26 cellular contexts compared by ENCODE assay signal in the genomic region with DNA sequence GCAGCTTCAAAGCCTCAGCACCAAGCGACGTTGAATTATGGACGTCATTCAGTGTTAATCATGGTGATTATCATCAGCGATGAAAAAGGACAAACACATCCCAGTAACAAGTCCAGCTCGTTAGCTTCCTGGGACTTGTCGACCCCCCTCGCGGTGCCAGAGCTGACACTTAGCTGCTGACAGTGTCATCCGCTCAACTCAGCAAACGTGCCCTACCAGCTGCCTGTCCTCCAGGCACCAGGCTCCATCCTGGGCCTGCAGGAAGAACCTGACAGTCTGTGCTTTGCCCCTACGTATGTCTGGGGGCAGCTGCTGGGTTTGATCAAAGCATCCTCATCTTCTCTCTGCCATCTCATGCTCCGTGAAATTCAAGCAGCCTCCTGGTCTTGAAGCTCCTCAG.
"Had no signal": no experiment of that assay in that cellular context is flagged by ENCODE, and none has a peak within 500 bp of the region (broad histone marks: within the 10 kb centered on the region; RNA-seq: fewer than 3 reads in every experiment).

No MANE protein-coding gene starts in this region.

- H3K27me3 ChIP-seq: SJCRH30 had no signal

- H3K9ac ChIP-seq: KMS-11 had no signal

- H3K4me2 ChIP-seq: KMS-11 had no signal

- H3K27ac ChIP-seq: KMS-11, RWPE1, SJCRH30 had no signal

- H3K36me3 ChIP-seq: SJCRH30 had no signal

- H3K4me3 ChIP-seq: K562, SJCRH30 had no signal

- H3K27me3 Mint-ChIP-seq: IgD-negative memory B cell had no signal

- H3K4me1 Mint-ChIP-seq: IgD-negative memory B cell had no signal

- DNase-seq: Kasumi-1, MV-4-11, NCI-H1048, NCI-H1105, NCI-H1436 treated with DMSO at 0.1 percent for 48 hours, NCI-H1694, NCI-H187 treated with DMSO at 0.1 percent for 48 hours, NCI-H2029 treated with DMSO at 0.1 percent for 48 hours, NCI-H2107, NCI-H2171 treated with DMSO at 0.1 percent for 48 hours, NCI-H345, NCI-H446 treated with DMSO at 0.1 percent for 48 hours, NCI-H510A treated with DMSO at 0.1 percent for 48 hours, NCI-H526 treated with DMSO at 0.1 percent for 48 hours, NCI-H82, PC-3, SHP77, SJCRH30, T-helper 1 cell had no signal

- ATAC-seq: HepG2, K562, Panc1, PC-3, SK-N-SH treated with all-trans-retinoic acid at 6 μM for 48 hours had no signal

- H3K27ac Mint-ChIP-seq: IgD-negative memory B cell had no signal
